Comparison of ENCODE assay signal across 1 cellular context in the genomic region with DNA sequence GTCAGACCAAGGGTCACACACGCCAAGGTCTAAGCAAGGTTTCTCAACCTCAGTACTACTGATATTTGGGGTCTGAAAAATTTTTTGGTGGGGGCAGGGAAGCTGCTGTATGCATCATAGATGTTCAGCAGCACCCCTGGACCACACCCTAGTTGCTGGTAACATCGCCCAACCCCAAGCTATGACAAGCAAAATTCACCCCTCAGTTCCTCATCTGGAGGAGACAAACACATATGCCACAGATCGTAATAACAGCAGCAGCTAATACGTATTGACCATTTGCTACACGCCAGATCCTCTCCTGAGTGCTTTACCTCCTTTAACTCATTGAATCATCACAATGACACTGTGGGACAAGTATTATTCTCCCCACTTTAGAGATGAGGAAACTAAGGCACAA.
TF ChIP-seq lines count a peak whose summit lies in the region.

No MANE protein-coding gene starts in this region.

TF ChIP-seq in IMR-90, 13 proteins besides CTCF, POLR2A, EP300 and RAD21 (continued from another document):
- TF ChIP-seq, protein P1, sequence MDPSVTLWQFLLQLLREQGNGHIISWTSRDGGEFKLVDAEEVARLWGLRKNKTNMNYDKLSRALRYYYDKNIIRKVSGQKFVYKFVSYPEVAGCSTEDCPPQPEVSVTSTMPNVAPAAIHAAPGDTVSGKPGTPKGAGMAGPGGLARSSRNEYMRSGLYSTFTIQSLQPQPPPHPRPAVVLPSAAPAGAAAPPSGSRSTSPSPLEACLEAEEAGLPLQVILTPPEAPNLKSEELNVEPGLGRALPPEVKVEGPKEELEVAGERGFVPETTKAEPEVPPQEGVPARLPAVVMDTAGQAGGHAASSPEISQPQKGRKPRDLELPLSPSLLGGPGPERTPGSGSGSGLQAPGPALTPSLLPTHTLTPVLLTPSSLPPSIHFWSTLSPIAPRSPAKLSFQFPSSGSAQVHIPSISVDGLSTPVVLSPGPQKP (IDR thresholded peaks at IDR 0.05; ENCODE audit: borderline replicate concordance, low read depth, low read length), result no peak
- TF ChIP-seq MAFK (IDR thresholded peaks at IDR 0.05; ENCODE audit: low read depth, low read length), result no peak
- TF ChIP-seq SMC3 (IDR thresholded peaks at IDR 0.05; ENCODE audit: low read depth, low read length), result no peak
TF ChIP-seq in IMR-90: peak in this region for 0.
